Comparison of ENCODE assay signal across 9 cellular contexts in the genomic region with DNA sequence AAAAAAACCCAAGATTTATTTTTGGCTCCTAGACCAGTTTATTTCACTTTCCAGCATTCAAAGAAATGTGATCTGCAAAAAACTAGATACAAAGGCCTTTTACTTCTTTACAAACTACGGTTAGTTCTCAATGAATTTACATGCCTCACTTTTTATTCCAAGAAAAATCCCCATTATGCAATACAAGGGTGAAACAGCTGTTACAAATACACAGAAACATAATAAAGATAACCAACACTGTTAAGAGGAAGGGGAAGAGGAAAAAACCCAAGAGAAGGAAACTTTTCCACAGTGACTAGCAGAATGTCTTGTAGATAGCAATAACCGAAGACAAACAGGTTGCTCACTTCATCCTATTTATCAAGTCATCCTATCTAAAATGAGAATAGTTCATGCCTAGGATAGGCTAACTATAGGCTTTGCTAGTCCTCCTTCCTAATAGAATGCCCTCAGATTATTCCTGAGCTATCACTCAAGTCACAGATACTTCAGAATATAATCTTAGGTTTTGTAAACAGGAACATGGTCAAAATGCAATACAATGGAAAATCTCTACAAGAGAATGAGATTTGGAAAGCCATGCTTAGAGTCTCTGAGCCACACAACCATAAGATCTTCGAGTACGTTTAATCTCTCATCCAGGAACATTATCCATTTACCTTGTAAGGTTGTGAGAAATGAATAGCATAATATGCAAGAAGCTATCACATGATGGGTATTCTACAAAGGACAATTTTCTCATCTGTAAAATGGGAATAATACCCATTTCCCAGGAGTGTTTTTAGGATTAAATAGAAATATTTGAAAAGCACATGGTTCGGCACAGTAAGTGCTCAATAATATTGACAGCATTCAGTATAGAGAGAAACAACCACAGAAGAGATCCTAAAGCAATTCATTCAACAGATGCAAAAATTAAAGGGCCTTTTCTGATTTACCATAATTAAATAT. TPM values are rescaled to one million over a fixed set of nuclear protein-coding genes. Genes with fewer than 3 reads are reported as not detected.
DNase-seq lines count a peak whose midpoint lies in the region; ATAC-seq, FAIRE-seq and TF ChIP-seq lines count a peak whose summit lies in the region.
"Had no signal": no experiment of that assay in that cellular context is flagged by ENCODE, and none has a peak within 500 bp of the region (broad histone marks: within the 10 kb centered on the region; RNA-seq: fewer than 3 reads in every experiment).

No MANE protein-coding gene starts in this region.

- FAIRE-seq in GM12891 (lab: Jason Lieb, UNC), result no peak

- WGBS in ectodermal cell, 2 experiments, result 90 to 96% methylated on average over 2 to 5 of the region's 5 CpGs

- 0 out of 2 replicates have a peak, but pooled peaks have one; percentile 15 for ATAC-seq in Panc1

- no peak for TF ChIP-seq CTCF in Panc1 (IDR thresholded peaks at IDR 0.05)
- TF ChIP-seq CTCF in osteoblast (IDR thresholded peaks at IDR 0.05; ENCODE audit: extremely low read depth, low read depth, low read length), result no peak
- no peak for TF ChIP-seq CTCF in GM13976 (IDR thresholded peaks at IDR 0.05; ENCODE audit: borderline replicate concordance, control extremely low read depth, extremely low read depth, insufficient read depth, missing control alignments)

- peaks cover 10% of the 10 kb centered on the region for H4K20me1 ChIP-seq in osteoblast (ENCODE audit: insufficient read depth, low read length)

- H3K9me3 ChIP-seq in Panc1 (ENCODE audit: control insufficient read depth, insufficient read depth, low read depth, low read length), result no peaks in the 10 kb centered on the region
- no peaks in the 10 kb centered on the region for H3K9me3 ChIP-seq in ectodermal cell (ENCODE audit: control insufficient read depth, low read length)
- no peaks in the 10 kb centered on the region for H3K9me3 ChIP-seq in osteoblast (ENCODE audit: low read depth, low read length)

- DNase-seq in GM12891 (ENCODE audit: insufficient read length, low spot score), result no peak
- no peak for DNase-seq in Panc1 (ENCODE audit: low read depth, low spot score)
- DNase-seq in osteoblast (ENCODE audit: insufficient read length, low spot score, missing footprints), result no peak
- DNase-seq in amygdala (lab: John Stamatoyannopoulos, UW), result no peak
- no peak for DNase-seq in T-helper 9 cell
- DNase-seq in GM13976 (ENCODE audit: low spot score), result no peak
- DNase-seq in stimulated activated CD4-positive, alpha-beta T cell treated with anti-CD3 and anti-CD28 coated beads, Interleukin-4, amount 100 ng/mL, for 24 hours, result no peak
- DNase-seq: NCI-H510A treated with DMSO at 0.1 percent for 48 hours had no signal

- H3K27me3 ChIP-seq in Panc1 (ENCODE audit: control insufficient read depth, insufficient read depth, low read length) (no peaks in the 10 kb centered on the region), ectodermal cell (ENCODE audit: control insufficient read depth, insufficient read depth, low read length, poor library complexity, severe bottlenecking) (no peaks in the 10 kb centered on the region), osteoblast (ENCODE audit: insufficient read depth, low read length) (no peaks in the 10 kb centered on the region)

- peaks cover 66% of the 10 kb centered on the region for H3K36me3 ChIP-seq in Panc1 (ENCODE audit: control insufficient read depth, insufficient read depth, low read length)
- H3K36me3 ChIP-seq in ectodermal cell (ENCODE audit: control insufficient read depth, insufficient read depth, low read length), result peaks cover 5% of the 10 kb centered on the region
- H3K36me3 ChIP-seq in osteoblast (ENCODE audit: insufficient read depth, low read length), result peaks cover 53% of the 10 kb centered on the region

- H3K4me1 ChIP-seq in Panc1 (ENCODE audit: control insufficient read depth, insufficient read depth, low read length) (peaks cover 52% of the 10 kb centered on the region), ectodermal cell (ENCODE audit: control insufficient read depth, insufficient read depth, low read length) (no peaks in the 10 kb centered on the region), osteoblast (ENCODE audit: insufficient read depth, low read length) (no peaks in the 10 kb centered on the region)

- H3K79me2 ChIP-seq in osteoblast (ENCODE audit: insufficient read depth, low read length), result peaks cover 48% of the 10 kb centered on the region

- no TSS peak for BruUV-seq in Panc1 (replicated peaks; lab: Mats Ljungman, UMichigan)

- peak overlapping the region; percentile 85 for H3K27ac ChIP-seq in Panc1 (ENCODE audit: low read length)
- peak overlapping the region; percentile 22 for H3K27ac ChIP-seq in ectodermal cell (ENCODE audit: insufficient read depth, low read depth, low read length, poor library complexity, severe bottlenecking)
- H3K27ac ChIP-seq in osteoblast (ENCODE audit: low read depth, low read length), result peak overlapping the region; percentile 2

- no peak overlapping the region for H2AFZ ChIP-seq in osteoblast (ENCODE audit: low read length)

- in situ Hi-C loops in Panc1 (cut with HindIII; ENCODE audit: low pct_unique_long_range_greater_than_20kb, low sequenced_read_pairs), result loop anchor here (10.0 kb wide), 1 partner anchor 60 kb away; no protein-coding TSS in a partner anchor
- in situ Hi-C loops in GM13976 (cut with MboI; ENCODE audit: low sequenced_read_pairs, unreplicated experiment), result no loop called here

- H3K4me3 ChIP-seq in Panc1 (ENCODE audit: low read depth in 2 of 2, low read length in 2 of 2), result no peak overlapping the region
- no peak overlapping the region for H3K4me3 ChIP-seq in ectodermal cell (ENCODE audit: insufficient read depth, low read depth, low read length)
- no peak overlapping the region for H3K4me3 ChIP-seq in osteoblast (ENCODE audit: insufficient read depth, low read length)

- no peak; the same call in 1 of the 2 replicates for TF ChIP-seq POLR2A in GM12891 (IDR thresholded peaks at IDR 0.05; ENCODE audit: low read depth, low read length)

- CTCF ChIA-PET in Panc1 (lab: Charles Lee), result interaction anchor here (0.5 to 0.6 kb wide), 2 partner anchors 185 to 1129 kb away, joined by 3 read pairs; no protein-coding TSS in a partner anchor

- H3K4me2 ChIP-seq in osteoblast (ENCODE audit: insufficient read depth, low read length), result no peak overlapping the region

- intact Hi-C loops in Panc1 (cut with micrococcal nuclease; ENCODE audit: unreplicated experiment), result no loop called here

- POLR2A ChIA-PET in Panc1 (lab: Charles Lee), result interaction anchor here (0.5 to 1.1 kb wide), 3 partner anchors 12 to 146 kb away, joined by 3 to 6 read pairs (median 3); no protein-coding TSS in a partner anchor

TF ChIP-seq in GM12891, 5 proteins besides CTCF, POLR2A, EP300 and RAD21:
- TF ChIP-seq POLR2AphosphoS5 (IDR thresholded peaks at IDR 0.05; ENCODE audit: low read depth, low read length) (peak; percentile 37; the same call in 1 of the 2 replicates), PAX5 (IDR thresholded peaks at IDR 0.05; ENCODE audit: insufficient read depth, low read length, severe bottlenecking) (no peak)

RNA-seq across cellular contexts. Expression of a gene that starts 5.4 kb away (rescaled TPM):
- 101 TPM for polyA plus RNA-seq in GM12891 (2012; ENCODE audit: low read depth, missing spikeins)
- total RNA-seq in Panc1 (2021; ENCODE audit: unreplicated experiment) (97.4 TPM), osteoblast (66.3 and 74.9 TPM in 2 replicates)
- 54.1 TPM for polyA plus RNA-seq in Panc1 (2012; ENCODE audit: insufficient read length)
- 198 TPM for polyA plus RNA-seq in ectodermal cell (2013, experiment 1 of 4)
- 201 TPM for polyA plus RNA-seq in ectodermal cell (2013, experiment 2 of 4)
- polyA plus RNA-seq in ectodermal cell (2013, experiment 3 of 4), result 189 TPM
- 178 TPM for polyA plus RNA-seq in ectodermal cell (2013, experiment 4 of 4)

RNA-seq across cellular contexts. Expression of a gene that starts 15.1 kb away (rescaled TPM):
- polyA plus RNA-seq in GM12891 (2012; ENCODE audit: low read depth, missing spikeins), result 132 TPM
- total RNA-seq in Panc1 (2021; ENCODE audit: unreplicated experiment) (137 TPM), osteoblast (80.7 and 81.1 TPM in 2 replicates)
- polyA plus RNA-seq in Panc1 (2012; ENCODE audit: insufficient read length), result 80.1 TPM
- 202 TPM for polyA plus RNA-seq in ectodermal cell (2013, experiment 1 of 4)
- 214 TPM for polyA plus RNA-seq in ectodermal cell (2013, experiment 2 of 4)
- polyA plus RNA-seq in ectodermal cell (2013, experiment 3 of 4), result 160 TPM
- 166 TPM for polyA plus RNA-seq in ectodermal cell (2013, experiment 4 of 4)

RNA-seq across cellular contexts. Expression of a gene that starts 51.9 kb away (rescaled TPM):
- polyA plus RNA-seq in GM12891 (2012; ENCODE audit: low read depth, missing spikeins), result 3.7 TPM
- total RNA-seq in Panc1 (2021; ENCODE audit: unreplicated experiment), result not detected
- polyA plus RNA-seq in Panc1 (2012; ENCODE audit: insufficient read length), result not detected
- not detected for polyA plus RNA-seq in ectodermal cell (2013, experiment 1 of 4)
- polyA plus RNA-seq in ectodermal cell (2013, experiment 2 of 4), result not detected
- polyA plus RNA-seq in ectodermal cell (2013, experiment 3 of 4), result not detected
- not detected for polyA plus RNA-seq in ectodermal cell (2013, experiment 4 of 4)
- total RNA-seq in osteoblast, result not detected in 2 replicates

Comparison
In these comparisons a context has a peak if more than half of its experiments do, and no peak if none do; other contexts are left out.
1. H3K27ac ChIP-seq: peak in every context shown above with its lines; median percentile 85 in Panc1; 22 in ectodermal cell; 2 in osteoblast.